12 cellular contexts compared by ENCODE assay signal in the genomic region with DNA sequence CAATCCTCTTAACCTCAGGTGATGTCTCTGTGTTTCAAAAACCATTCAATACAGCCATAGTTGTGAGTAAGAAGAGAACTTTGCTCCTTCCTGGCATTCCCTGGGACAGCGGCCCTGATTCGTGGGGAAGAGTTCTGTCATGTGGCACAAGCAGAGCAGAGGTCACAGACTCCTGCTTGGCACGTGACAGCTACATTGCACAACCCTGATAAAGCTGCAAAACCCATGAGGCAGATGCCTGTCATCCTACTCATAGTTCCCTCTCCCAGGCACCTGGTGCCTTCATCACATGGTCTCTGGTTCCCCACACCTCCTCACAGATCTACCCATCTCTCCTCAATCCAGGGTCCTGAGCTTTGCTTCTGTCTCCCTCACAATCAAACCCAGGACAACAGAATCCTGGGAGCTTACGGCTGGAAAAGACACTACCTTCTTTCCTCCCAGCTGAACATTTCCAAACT.
DNase-seq lines count a peak whose midpoint lies in the region; ATAC-seq, FAIRE-seq and TF ChIP-seq lines count a peak whose summit lies in the region.
"Had no signal": no experiment of that assay in that cellular context is flagged by ENCODE, and none has a peak within 500 bp of the region (broad histone marks: within the 10 kb centered on the region; RNA-seq: fewer than 3 reads in every experiment).

No MANE protein-coding gene starts in this region.

- H3K36me3 ChIP-seq in bronchial epithelial cell (ENCODE audit: control insufficient read depth, insufficient read depth, low read length): no peaks in the 10 kb centered on the region
- no peaks in the 10 kb centered on the region for H3K36me3 ChIP-seq in keratinocyte (ENCODE audit: control insufficient read depth in 2 of 2, extremely low read depth in 1 of 2, insufficient read depth in 2 of 2, low read length in 2 of 2)
- H3K36me3 ChIP-seq in skeletal muscle tissue (ENCODE audit: control insufficient read depth in 3 of 3, insufficient read depth in 3 of 3, low read length in 3 of 3): peaks cover 26 to 46% (median 34%) of the 10 kb centered on the region in 3 donors
- H3K36me3 ChIP-seq: uterus had no signal

- H2AFZ ChIP-seq in keratinocyte (ENCODE audit: control insufficient read depth, low read length): no peak overlapping the region

- H3K4me1 ChIP-seq in keratinocyte (ENCODE audit: control insufficient read depth, extremely low read depth, insufficient read depth, low read length) (peaks cover 33% of the 10 kb centered on the region), skeletal muscle tissue (ENCODE audit: control insufficient read depth in 3 of 3, insufficient read depth in 3 of 3, low read length in 3 of 3) (peaks cover 38 to 58% (median 46%) of the 10 kb centered on the region in 3 donors)
- H3K4me1 ChIP-seq: uterus had no signal

- dilution Hi-C loops in keratinocyte (cut with MboI; ENCODE audit: extremely low pct_ligation_motif_present, low sequenced_read_pairs): no loop called here

- no peaks in the 10 kb centered on the region for H3K79me2 ChIP-seq in keratinocyte (ENCODE audit: control insufficient read depth, insufficient read depth, low read length)

- H3K4me2 ChIP-seq in keratinocyte (ENCODE audit: control insufficient read depth, extremely low read depth, insufficient read depth, low read depth, low read length): peak overlapping the region; percentile 13

- TF ChIP-seq CTCF in bronchial epithelial cell (IDR thresholded peaks at IDR 0.05; ENCODE audit: insufficient read depth, low read length, severe bottlenecking) (no peak), keratinocyte (optimal IDR thresholded peaks at IDR 0.05 in 1 of 3, IDR thresholded peaks at IDR 0.05 in 1 of 3, conservative IDR thresholded peaks at IDR 0.05 in 1 of 3; ENCODE audit: extremely low read depth in 1 of 3, insufficient read depth in 2 of 3, low read length in 3 of 3) (no peak)

- H3K9me3 ChIP-seq in keratinocyte (ENCODE audit: control insufficient read depth, low read depth, low read length): no peaks in the 10 kb centered on the region
- no peaks in the 10 kb centered on the region for H3K9me3 ChIP-seq in skeletal muscle tissue (ENCODE audit: control insufficient read depth in 3 of 3, low read length in 3 of 3)
- H3K9me3 ChIP-seq: uterus had no signal

- no peaks in the 10 kb centered on the region for H4K20me1 ChIP-seq in keratinocyte (ENCODE audit: control insufficient read depth, extremely low read depth, insufficient read depth, low read length)

- H3K4me3 ChIP-seq in bronchial epithelial cell (ENCODE audit: low read depth, low read length) (no peak overlapping the region), keratinocyte (ENCODE audit: control insufficient read depth in 2 of 3, extremely low read depth in 1 of 3, insufficient read depth in 2 of 3, low read depth in 1 of 3, low read length in 3 of 3) (no peak overlapping the region), skeletal muscle tissue (ENCODE audit: low read length in 3 of 3) (no peak overlapping the region)
- H3K4me3 ChIP-seq: uterus had no signal

- H3K27ac ChIP-seq in keratinocyte (ENCODE audit: control insufficient read depth, insufficient read depth, low read length) (no peak overlapping the region), skeletal muscle tissue (ENCODE audit: low read depth, low read length) (peak overlapping the region; percentile 81)
- H3K27ac ChIP-seq: uterus had no signal

- no peaks in the 10 kb centered on the region for H3K9me1 ChIP-seq in keratinocyte (ENCODE audit: control insufficient read depth, extremely low read depth, insufficient read depth, low read length)

- no peak for ATAC-seq in HG03025 (IDR thresholded peaks at IDR 0.05; ENCODE audit: low FRiP score, unreplicated experiment)

- no peak for FAIRE-seq in bronchial epithelial cell (lab: Jason Lieb, UNC)
- peak; percentile 81 for FAIRE-seq in keratinocyte (lab: Jason Lieb, UNC)

- peak; percentile 38 for DNase-seq in HCEC 1CT
- peak; percentile 79 for DNase-seq in bronchial epithelial cell (ENCODE audit: low read depth)
- DNase-seq in keratinocyte (ENCODE audit: low read depth, low spot score): peak; percentile 28
- no peak for DNase-seq in NCI-H524 treated with DMSO at 0.1 percent for 48 hours (lab: John Stamatoyannopoulos, UW)
- DNase-seq in stimulated activated CD4-positive, alpha-beta T cell treated with anti-CD3 and anti-CD28 coated beads, Interleukin-4, amount 100 ng/mL, for 4 hours: no peak
- no peak for DNase-seq in cerebellar cortex (ENCODE audit: low spot score)
- DNase-seq: effector memory CD4-positive, alpha-beta T cell; NCI-H774; stimulated activated CD4-positive, alpha-beta T cell treated with anti-CD3 and anti-CD28 coated beads, Interleukin-4, amount 100 ng/mL, for 24 hours; uterus had no signal

- H3K9ac ChIP-seq in keratinocyte (ENCODE audit: control insufficient read depth, extremely low read depth, insufficient read depth, low read length) (no peak overlapping the region), skeletal muscle tissue (ENCODE audit: low read depth in 1 of 3, low read length in 3 of 3) (peak overlapping the region in 1 of 3 donors; percentile 10)

- H3K27me3 ChIP-seq in bronchial epithelial cell (ENCODE audit: control insufficient read depth, insufficient read depth, low read length) (no peaks in the 10 kb centered on the region), keratinocyte (ENCODE audit: control insufficient read depth, extremely low read depth, insufficient read depth, low read length) (no peaks in the 10 kb centered on the region), skeletal muscle tissue (ENCODE audit: control insufficient read depth in 3 of 3, insufficient read depth in 3 of 3, low read length in 3 of 3) (no peaks in the 10 kb centered on the region)
- H3K27me3 ChIP-seq: uterus had no signal

Comparison
In these comparisons a context has a peak if more than half of its experiments do, and no peak if none do; other contexts are left out.
1. DNase-seq: peak in HCEC 1CT (single experiment), bronchial epithelial cell (single experiment) and keratinocyte (single experiment); none in NCI-H524 treated with DMSO at 0.1 percent for 48 hours (single experiment), stimulated activated CD4-positive, alpha-beta T cell treated with anti-CD3 and anti-CD28 coated beads, Interleukin-4, amount 100 ng/mL, for 4 hours (0 of 2) and cerebellar cortex (single experiment).